ENCODE assay signal across 27 cellular contexts in the genomic region with DNA sequence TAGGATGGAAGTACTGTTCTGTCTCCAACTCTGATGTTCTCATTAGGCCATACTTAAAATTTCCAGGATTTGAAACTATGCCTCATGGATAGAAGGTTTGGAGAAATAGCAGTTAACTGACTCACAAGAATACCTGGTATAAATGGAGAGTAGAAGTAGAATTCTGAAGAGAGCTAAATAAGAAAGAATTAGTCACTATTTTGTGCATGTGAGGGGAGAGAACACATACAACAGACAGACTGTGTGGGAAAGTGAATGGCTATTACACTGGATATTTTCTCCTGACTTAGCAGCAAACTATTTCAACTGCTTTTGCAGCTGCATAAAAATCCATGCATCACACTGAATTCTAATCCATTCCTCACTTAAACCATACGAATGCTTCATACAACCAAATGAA.
"Had no signal": no experiment of that assay in that cellular context is flagged by ENCODE, and none has a peak within 500 bp of the region (broad histone marks: within the 10 kb centered on the region; RNA-seq: fewer than 3 reads in every experiment).

No MANE protein-coding gene starts in this region.

- H3K9me3 ChIP-seq: gastrocnemius medialis, heart right ventricle, mucosa of descending colon, prostate gland, right lobe of liver, spleen, tibial artery, upper lobe of left lung, vagina had no signal

- DNase-seq: effector CD4-positive, alpha-beta T cell; endodermal cell; gastrocnemius medialis; heart right ventricle; hypothalamus; kidney glomerular epithelial cell; mammary epithelial cell; mucosa of descending colon; natural killer cell; retina; right lobe of liver; spleen; stimulated activated CD4-positive, alpha-beta T cell treated with anti-CD3 and anti-CD28 coated beads, Interleukin-15, amount 100 ng/mL, for 24 hours; stimulated activated CD4-positive, alpha-beta T cell treated with anti-CD3 and anti-CD28 coated beads, Interleukin-1b, Interleukin-23, amount 100 ng/mL, for 48 hours; stimulated activated CD4-positive, alpha-beta T cell treated with anti-CD3 and anti-CD28 coated beads, Interleukin-4, amount 100 ng/mL, for 24 hours; tibial artery; upper lobe of left lung had no signal

- H3K4me1 ChIP-seq: gastrocnemius medialis, prostate gland, right lobe of liver, spleen, upper lobe of left lung, vagina had no signal

- H3K4me3 ChIP-seq: coronary artery, gastrocnemius medialis, heart right ventricle, mucosa of descending colon, prostate gland, right lobe of liver, spleen, tibial artery, upper lobe of left lung, vagina had no signal

- H3K27ac ChIP-seq: coronary artery, gastrocnemius medialis, heart right ventricle, parathyroid adenoma, prostate gland, right lobe of liver, spleen, tibial artery, upper lobe of left lung, vagina had no signal

- H3K27me3 ChIP-seq: gastrocnemius medialis, heart right ventricle, right lobe of liver, spleen, tibial artery, upper lobe of left lung, vagina had no signal

- H3K79me2 ChIP-seq: parathyroid adenoma had no signal

- H2AFZ ChIP-seq: parathyroid adenoma had no signal

- H3K9me3 Mint-ChIP-seq: endodermal cell; natural killer cell; neural crest cell; stimulated activated memory B cell treated with anti-CD40 and anti-IgM and Interleukin-4, amounts not matched to agents 10 μg/mL and 1 μg/mL and 100 μg/mL, for 72 hours; stimulated activated naive CD8-positive, alpha-beta T cell treated with anti-CD3 and anti-CD28 coated beads, Interleukin-15, Interleukin-2, amounts not matched to agents 100 ng/mL and 50 ng/mL, for 24 hours had no signal

- H3K36me3 Mint-ChIP-seq: natural killer cell; stimulated activated memory B cell treated with anti-CD40 and anti-IgM and Interleukin-4, amounts not matched to agents 10 μg/mL and 1 μg/mL and 100 μg/mL, for 72 hours had no signal

- H3K9ac ChIP-seq: parathyroid adenoma had no signal

- H3K4me1 Mint-ChIP-seq: endodermal cell; natural killer cell; stimulated activated memory B cell treated with anti-CD40 and anti-IgM and Interleukin-4, amounts not matched to agents 10 μg/mL and 1 μg/mL and 100 μg/mL, for 72 hours had no signal

- H3K36me3 ChIP-seq: gastrocnemius medialis, prostate gland, right lobe of liver, spleen, upper lobe of left lung, vagina had no signal

- H3K4me3 Mint-ChIP-seq: endodermal cell; natural killer cell; neural crest cell; stimulated activated memory B cell treated with anti-CD40 and anti-IgM and Interleukin-4, amounts not matched to agents 10 μg/mL and 1 μg/mL and 100 μg/mL, for 72 hours; stimulated activated naive CD8-positive, alpha-beta T cell treated with anti-CD3 and anti-CD28 coated beads, Interleukin-15, Interleukin-2, amounts not matched to agents 100 ng/mL and 50 ng/mL, for 24 hours had no signal

- H3K27ac Mint-ChIP-seq: endodermal cell; natural killer cell; stimulated activated memory B cell treated with anti-CD40 and anti-IgM and Interleukin-4, amounts not matched to agents 10 μg/mL and 1 μg/mL and 100 μg/mL, for 72 hours; stimulated activated naive CD8-positive, alpha-beta T cell treated with anti-CD3 and anti-CD28 coated beads, Interleukin-15, Interleukin-2, amounts not matched to agents 100 ng/mL and 50 ng/mL, for 24 hours had no signal

- ATAC-seq: esophagus mucosa, gastrocnemius medialis, heart right ventricle, left lobe of liver, mucosa of descending colon, right lobe of liver had no signal

- FAIRE-seq: islet of Langerhans had no signal
